In the genomic region with DNA sequence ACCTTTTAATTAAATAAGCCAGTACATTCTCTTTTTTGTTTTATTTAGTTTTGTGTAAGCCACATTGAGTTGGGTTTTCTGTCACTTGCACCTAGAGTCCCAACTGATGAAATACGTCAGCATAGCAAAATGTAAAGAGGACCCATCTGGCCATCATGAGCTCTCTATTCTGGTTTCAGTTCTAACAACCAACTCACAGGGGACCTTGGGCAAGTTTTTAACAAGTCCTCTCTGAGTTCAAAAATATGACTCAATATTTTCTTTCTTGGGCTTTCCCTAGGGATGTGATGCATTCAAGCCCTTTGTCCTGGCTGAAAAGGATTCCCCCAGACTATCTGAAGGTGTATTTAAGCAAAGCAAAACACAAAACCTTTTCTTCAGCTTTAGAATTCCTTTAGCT, we compare ENCODE assay signal across 1 cellular context.
TF ChIP-seq lines count a peak whose summit lies in the region.

No MANE protein-coding gene starts in this region.

TF ChIP-seq in HepG2, 621 proteins besides CTCF, POLR2A, EP300 and RAD21 (continued from another document):
- TF ChIP-seq ARNT2 (CRISPR knock-in tag; IDR thresholded peaks at IDR 0.05; ENCODE audit: low read depth) (no peak), HMG20A (CRISPR knock-in tag; IDR thresholded peaks at IDR 0.05; ENCODE audit: borderline replicate concordance) (no peak), ZNF616 (CRISPR knock-in tag; IDR thresholded peaks at IDR 0.05; ENCODE audit: low read depth) (no peak)
